ENCODE assay signal across 3 cellular contexts in genomic region chr2:7967707-7968106, GRCh38.
"Had no signal": no experiment of that assay in that cellular context is flagged by ENCODE, and none has a peak within 500 bp of the region (broad histone marks: within the 10 kb centered on the region; RNA-seq: fewer than 3 reads in every experiment).

No MANE protein-coding gene starts in this region.

- H3K4me3 ChIP-seq: GM12878 had no signal

- ATAC-seq: GM12878 had no signal

- DNase-seq: GDM1, GF-D8 had no signal
